Comparison of ENCODE assay signal across 33 cellular contexts in the genomic region with DNA sequence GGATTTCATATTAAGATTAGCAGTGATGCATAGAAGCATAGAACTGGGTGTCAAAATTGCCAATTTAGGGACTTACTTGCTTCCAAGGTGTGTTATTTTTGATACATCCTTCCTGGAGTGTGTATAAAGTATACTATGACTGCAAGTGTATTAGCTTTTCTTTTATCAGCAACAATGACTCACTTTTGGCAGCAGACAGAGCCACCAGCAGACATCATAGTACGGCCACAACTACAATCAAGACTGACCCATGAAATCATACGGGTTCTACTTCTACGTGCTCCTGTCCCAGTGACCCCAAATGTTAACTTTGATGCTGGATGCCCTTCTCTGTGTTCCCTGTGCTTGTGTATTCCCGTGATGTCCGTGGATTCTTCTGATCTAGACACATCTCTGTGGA.
"Had no signal": no experiment of that assay in that cellular context is flagged by ENCODE, and none has a peak within 500 bp of the region (broad histone marks: within the 10 kb centered on the region; RNA-seq: fewer than 3 reads in every experiment).

No MANE protein-coding gene starts in this region.

- H3K4me1 ChIP-seq: colonic mucosa had no signal

- H3K27ac Mint-ChIP-seq: activated B cell treated with CpG ODN at 0.5 μM for 24 hours; activated CD8-positive, alpha-beta T cell treated with anti-CD3 and anti-CD28 coated beads for 36 hours; activated naive CD4-positive, alpha-beta T cell treated with anti-CD3 and anti-CD28 coated beads, Interleukin-2, amount 10 ng/mL, durations not matched to agents 7 days and 5 days; activated naive CD4-positive, alpha-beta T cell treated with anti-CD3 and anti-CD28 coated beads, Interleukin-2, amount 50 U/mL, for 72 hours; activated naive CD8-positive, alpha-beta T cell treated with anti-CD3 and anti-CD28 coated beads, Interleukin-2, amount 10 ng/mL, durations not matched to agents 7 days and 5 days; activated T-helper 1 cell treated with anti-CD3 and anti-CD28 coated beads, Interleukin-12 subunit alpha, Interleukin-12 subunit beta, Interleukin-2, Interleukin-4 antibody, amounts not matched to agents 30 ng/mL and 10 ng/mL and 1 ng/mL, durations not matched to agents 14 hours and 24 hours and 36 hours; endodermal cell; T-helper 17 cell; T-helper 2 cell treated with Interferon-gamma antibody and Interleukin-4, amounts not matched to agents 5 μg/mL and 100 μg/mL, for 36 hours had no signal

- H3K36me3 Mint-ChIP-seq: activated naive CD4-positive, alpha-beta T cell treated with anti-CD3 and anti-CD28 coated beads, Interleukin-2, amount 10 ng/mL, durations not matched to agents 7 days and 5 days; activated naive CD4-positive, alpha-beta T cell treated with anti-CD3 and anti-CD28 coated beads, Interleukin-2, amount 50 U/mL, for 72 hours; activated naive CD8-positive, alpha-beta T cell treated with anti-CD3 and anti-CD28 coated beads, Interleukin-2, amount 10 ng/mL, durations not matched to agents 7 days and 5 days had no signal

- FAIRE-seq: frontal cortex had no signal

- DNase-seq: activated B cell treated with CpG ODN at 0.5 μM for 24 hours; activated CD4-positive, alpha-beta T cell treated with anti-CD3 and anti-CD28 coated beads for 48 hours; activated CD4-positive, alpha-beta T cell treated with anti-CD3 and anti-CD28 coated beads, Interleukin-2, amount 50 U/mL, for 1 hour; activated CD4-positive, alpha-beta T cell treated with anti-CD3 and anti-CD28 coated beads, Interleukin-2, amount 50 U/mL, for 48 hours; activated CD8-positive, alpha-beta memory T cell treated with anti-CD3 and anti-CD28 coated beads for 24 hours; activated CD8-positive, alpha-beta memory T cell treated with anti-CD3 and anti-CD28 coated beads, Interleukin-2, amount 50 U/mL, for 4 hours; activated CD8-positive, alpha-beta T cell treated with anti-CD3 and anti-CD28 coated beads for 36 hours; activated gamma-delta T cell; activated naive CD4-positive, alpha-beta T cell; activated naive CD4-positive, alpha-beta T cell treated with anti-CD3 and anti-CD28 coated beads, Interleukin-2, amount 10 ng/mL, durations not matched to agents 7 days and 5 days; activated naive CD8-positive, alpha-beta T cell treated with anti-CD3 and anti-CD28 coated beads, Interleukin-2, amount 10 ng/mL, durations not matched to agents 7 days and 5 days; activated T-cell treated with anti-CD3 and anti-CD28 coated beads, Interleukin-2, amount 50 U/mL, for 1 hour; activated T-cell treated with anti-CD3 and anti-CD28 coated beads, Interleukin-2, amount 50 U/mL, for 48 hours; amniotic stem cell; anterior cingulate cortex; caudate nucleus; cerebellar nuclear complex; colonic mucosa; effector memory CD4-positive, alpha-beta T cell; endodermal cell; foreskin fibroblast; head of caudate nucleus; hippocampal formation; T-helper 1 cell; T-helper 17 cell; T1000; WERI-Rb-1 had no signal

- H3K4me1 Mint-ChIP-seq: activated B cell treated with CpG ODN at 0.5 μM for 24 hours; activated naive CD4-positive, alpha-beta T cell treated with anti-CD3 and anti-CD28 coated beads, Interleukin-2, amount 10 ng/mL, durations not matched to agents 7 days and 5 days; activated naive CD8-positive, alpha-beta T cell treated with anti-CD3 and anti-CD28 coated beads, Interleukin-2, amount 10 ng/mL, durations not matched to agents 7 days and 5 days; endodermal cell; T-helper 17 cell had no signal

- H3K27me3 ChIP-seq: colonic mucosa had no signal

- H3K4me3 ChIP-seq: colonic mucosa had no signal

- H3K36me3 ChIP-seq: colonic mucosa, WERI-Rb-1 had no signal

- H3K27ac ChIP-seq: colonic mucosa, WERI-Rb-1 had no signal

- ATAC-seq: activated CD4-positive, CD25-positive, alpha-beta regulatory T cell treated with anti-CD3 and anti-CD28 coated beads, Interleukin-2, amount 50 U/mL, for 24 hours; activated CD8-positive, alpha-beta T cell treated with anti-CD3 and anti-CD28 coated beads for 36 hours; activated naive CD4-positive, alpha-beta T cell treated with anti-CD3 and anti-CD28 coated beads, Interleukin-2, amount 50 U/mL, for 72 hours; esophagus mucosa; T-helper 17 cell had no signal

- H3K27me3 Mint-ChIP-seq: activated B cell treated with CpG ODN at 0.5 μM for 24 hours; activated CD8-positive, alpha-beta T cell treated with anti-CD3 and anti-CD28 coated beads for 36 hours; activated naive CD4-positive, alpha-beta T cell treated with anti-CD3 and anti-CD28 coated beads, Interleukin-2, amount 10 ng/mL, durations not matched to agents 7 days and 5 days; activated naive CD8-positive, alpha-beta T cell treated with anti-CD3 and anti-CD28 coated beads, Interleukin-2, amount 10 ng/mL, durations not matched to agents 7 days and 5 days; T-helper 17 cell had no signal

- H3K9me3 Mint-ChIP-seq: activated B cell treated with CpG ODN at 0.5 μM for 24 hours, endodermal cell had no signal

- H3K4me3 Mint-ChIP-seq: activated B cell treated with CpG ODN at 0.5 μM for 24 hours; activated CD8-positive, alpha-beta T cell treated with anti-CD3 and anti-CD28 coated beads for 36 hours; activated naive CD4-positive, alpha-beta T cell treated with anti-CD3 and anti-CD28 coated beads, Interleukin-2, amount 10 ng/mL, durations not matched to agents 7 days and 5 days; activated naive CD8-positive, alpha-beta T cell treated with anti-CD3 and anti-CD28 coated beads, Interleukin-2, amount 10 ng/mL, durations not matched to agents 7 days and 5 days; activated T-helper 1 cell treated with anti-CD3 and anti-CD28 coated beads, Interleukin-12 subunit alpha, Interleukin-12 subunit beta, Interleukin-2, Interleukin-4 antibody, amounts not matched to agents 30 ng/mL and 10 ng/mL and 1 ng/mL, durations not matched to agents 14 hours and 24 hours and 36 hours; endodermal cell; T-helper 17 cell; T-helper 2 cell treated with Interferon-gamma antibody and Interleukin-4, amounts not matched to agents 5 μg/mL and 100 μg/mL, for 36 hours had no signal

- H3K9me3 ChIP-seq: colonic mucosa had no signal
